In the genomic region with DNA sequence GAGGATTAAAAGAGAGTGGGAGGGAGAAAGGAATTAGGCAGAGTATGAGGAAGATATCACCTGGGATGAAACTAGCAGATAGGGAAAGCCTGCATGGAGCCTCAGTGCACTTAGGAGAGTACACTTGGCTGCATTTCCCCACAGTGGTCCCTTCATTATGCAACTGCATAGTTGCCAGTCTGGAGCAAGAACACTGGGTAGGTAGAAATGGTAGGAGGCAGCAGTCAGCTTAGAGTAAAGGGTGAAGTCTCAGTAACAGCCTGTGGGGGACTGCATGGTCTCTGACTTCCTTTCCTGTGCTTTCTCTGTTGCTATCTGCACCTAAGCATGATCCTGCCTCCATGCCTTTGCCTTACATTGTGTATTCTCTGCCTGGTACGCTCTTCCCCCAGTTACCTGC, we compare ENCODE assay signal across 12 cellular contexts. TPM values are rescaled to one million over a fixed set of nuclear protein-coding genes. Genes with fewer than 3 reads are reported as not detected.
A peak's percentile ranks its signal among the peaks of the same experiment; 100 is the strongest.
DNase-seq lines count a peak whose midpoint lies in the region; ATAC-seq, FAIRE-seq and TF ChIP-seq lines count a peak whose summit lies in the region.
"Had no signal": no experiment of that assay in that cellular context is flagged by ENCODE, and none has a peak within 500 bp of the region (broad histone marks: within the 10 kb centered on the region; RNA-seq: fewer than 3 reads in every experiment).

No MANE protein-coding gene starts in this region.

- CTCF ChIA-PET in activated CD4-positive, alpha-beta memory T cell treated with anti-CD3 and anti-CD28 coated beads for 36 hours (lab: Charles Lee) = interaction anchor here (1.0 to 1.2 kb wide), 2 partner anchors 13 to 199 kb away, joined by 3 to 5 read pairs; no protein-coding TSS in a partner anchor
- CTCF ChIA-PET in RWPE1 (lab: Yijun Ruan, JAX) = interaction anchor here (0.6 kb wide), 1 partner anchor 48 kb away, joined by 3 read pairs; no protein-coding TSS in a partner anchor

- no peak overlapping the region for H3K27ac ChIP-seq in right atrium auricular region
- H3K27ac ChIP-seq in upper lobe of right lung = no peak overlapping the region
- H3K27ac ChIP-seq in RWPE1 = no peak overlapping the region
- no peak overlapping the region for H3K27ac ChIP-seq in kidney (ENCODE audit: low read depth in 2 of 2, low read length in 2 of 2)

- TF ChIP-seq CTCF in right atrium auricular region (IDR thresholded peaks at IDR 0.05) (no peak), upper lobe of right lung (IDR thresholded peaks at IDR 0.05) (no peak), RWPE1 (conservative IDR thresholded peaks at IDR 0.05; ENCODE audit: low read depth) (no peak), kidney (IDR thresholded peaks at IDR 0.05; ENCODE audit: borderline replicate concordance, extremely low read depth, insufficient read depth) (no peak)

- H3K36me3 Mint-ChIP-seq in activated CD4-positive, alpha-beta memory T cell treated with anti-CD3 and anti-CD28 coated beads for 36 hours = no peaks in the 10 kb centered on the region

- no peaks in the 10 kb centered on the region for H3K27me3 Mint-ChIP-seq in activated CD4-positive, alpha-beta memory T cell treated with anti-CD3 and anti-CD28 coated beads for 36 hours

- no peak for FAIRE-seq in kidney (lab: Jason Lieb, UNC)
- FAIRE-seq: frontal cortex had no signal

- POLR2A ChIA-PET in activated CD4-positive, alpha-beta memory T cell treated with anti-CD3 and anti-CD28 coated beads for 36 hours (lab: Charles Lee) = interaction anchor here (1.0 to 1.6 kb wide), 3 partner anchors 14 to 200 kb away, joined by 3 to 7 read pairs (median 5); partner anchors contain the start of gene PCGF5
- POLR2A ChIA-PET in RWPE1 (lab: Yijun Ruan, JAX; ENCODE audit: low non-redundant PET) = no interaction called here

- no peaks in the 10 kb centered on the region for H3K9me3 Mint-ChIP-seq in activated CD4-positive, alpha-beta memory T cell treated with anti-CD3 and anti-CD28 coated beads for 36 hours

- H3K36me3 ChIP-seq in right atrium auricular region (no peaks in the 10 kb centered on the region), upper lobe of right lung (no peaks in the 10 kb centered on the region), kidney (ENCODE audit: control insufficient read depth in 1 of 2, insufficient read depth in 2 of 2, low read length in 2 of 2) (no peaks in the 10 kb centered on the region)

- intact Hi-C loops in Right ventricle myocardium inferior (cut with DNase I) = no loop called here
- intact Hi-C loops in activated CD4-positive, alpha-beta memory T cell treated with anti-CD3 and anti-CD28 coated beads for 36 hours (cut with micrococcal nuclease) = loop anchor here (2.0 to 10.0 kb wide), 2 partner anchors 16 to 208 kb away; partner anchors contain the start of gene HECTD2
- intact Hi-C loops in upper lobe of right lung (cut with DNase I) = no loop called here
- intact Hi-C loops in kidney (cut with DNase I) = no loop called here

- H3K27me3 ChIP-seq in right atrium auricular region (no peaks in the 10 kb centered on the region), upper lobe of right lung (no peaks in the 10 kb centered on the region)

- H3K4me1 Mint-ChIP-seq in activated CD4-positive, alpha-beta memory T cell treated with anti-CD3 and anti-CD28 coated beads for 36 hours (ENCODE audit: low read depth) = peaks cover 81% of the 10 kb centered on the region

- H3K4me1 ChIP-seq in right atrium auricular region (peaks cover 0 to 45% of the 10 kb centered on the region in 2 donors), upper lobe of right lung (peaks cover 2% of the 10 kb centered on the region), kidney (ENCODE audit: control insufficient read depth in 1 of 2, insufficient read depth in 1 of 2, low read depth in 1 of 2, low read length in 2 of 2) (peaks cover 0 to 2% of the 10 kb centered on the region in 2 donors)

- no peak for DNase-seq in Right ventricle myocardium inferior (ENCODE audit: missing footprints)
- no peak for DNase-seq in right atrium auricular region (ENCODE audit: low spot score)
- no peak for DNase-seq in activated CD4-positive, alpha-beta memory T cell treated with anti-CD3 and anti-CD28 coated beads for 36 hours
- DNase-seq in upper lobe of right lung = no peak
- no peak for DNase-seq in RWPE1 (ENCODE audit: low spot score)
- DNase-seq in kidney = no peak
- DNase-seq: IMR-90; PC-3; stimulated activated CD4-positive, alpha-beta T cell treated with anti-CD3 and anti-CD28 coated beads, Interleukin-4, amount 100 ng/mL, for 24 hours had no signal

- peak overlapping the region; percentile 28 for H3K4me3 Mint-ChIP-seq in activated CD4-positive, alpha-beta memory T cell treated with anti-CD3 and anti-CD28 coated beads for 36 hours

- H3K27ac Mint-ChIP-seq in activated CD4-positive, alpha-beta memory T cell treated with anti-CD3 and anti-CD28 coated beads for 36 hours = peak overlapping the region; percentile 87

- no peak overlapping the region for H3K9ac ChIP-seq in kidney (ENCODE audit: low read length in 2 of 2)

- H3K9me3 ChIP-seq in right atrium auricular region (no peaks in the 10 kb centered on the region), upper lobe of right lung (no peaks in the 10 kb centered on the region), kidney (ENCODE audit: control insufficient read depth in 1 of 2, low read length in 2 of 2) (no peaks in the 10 kb centered on the region)

- no peak overlapping the region for H3K4me3 ChIP-seq in right atrium auricular region
- no peak overlapping the region for H3K4me3 ChIP-seq in upper lobe of right lung
- H3K4me3 ChIP-seq in kidney (ENCODE audit: low read length in 2 of 2) = no peak overlapping the region

- ATAC-seq in Right ventricle myocardium inferior = peak; percentile 57
- peak; percentile 47 for ATAC-seq in HG02852 (IDR thresholded peaks at IDR 0.05; ENCODE audit: unreplicated experiment)
- ATAC-seq in upper lobe of right lung = peak; percentile 51
- ATAC-seq in HG02840 (IDR thresholded peaks at IDR 0.05; ENCODE audit: low FRiP score, unreplicated experiment) = no peak
- ATAC-seq: PC-3 had no signal

RNA-seq across cellular contexts. Expression of gene PCGF5, which starts 14.0 kb away (rescaled TPM):
- total RNA-seq in Right ventricle myocardium inferior (63.2 TPM), right atrium auricular region (10 to 100 TPM; 42.8 to 62.0 TPM), upper lobe of right lung (49.6 TPM), kidney (49.1 TPM)
- total RNA-seq in activated CD4-positive, alpha-beta memory T cell treated with anti-CD3 and anti-CD28 coated beads for 36 hours = 10 to 100 TPM; 42.9 to 46.8 TPM
- 26.8 TPM for polyA plus RNA-seq in kidney (ENCODE audit: insufficient read depth, low read depth, low replicate concordance)
